Comparison of ENCODE assay signal across 1 cellular context in genomic region chr6:36962874-36963273, GRCh38.
TF ChIP-seq lines count a peak whose summit lies in the region.

No MANE protein-coding gene starts in this region.

TF ChIP-seq in IMR-90, 13 proteins besides CTCF, POLR2A, EP300 and RAD21:
- TF ChIP-seq FOS (IDR thresholded peaks at IDR 0.05; ENCODE audit: low read depth, low read length) (no peak), MXI1 (IDR thresholded peaks at IDR 0.05; ENCODE audit: borderline replicate concordance, low read depth, low read length) (no peak), MAZ (IDR thresholded peaks at IDR 0.05; ENCODE audit: borderline replicate concordance, low read depth, low read length) (no peak), CEBPB (IDR thresholded peaks at IDR 0.05; ENCODE audit: low read depth, low read length) (peak; percentile 93), NFE2L2 (IDR thresholded peaks at IDR 0.05; ENCODE audit: low read depth, low read length) (no peak)
